8 cellular contexts compared by ENCODE assay signal in the genomic region with DNA sequence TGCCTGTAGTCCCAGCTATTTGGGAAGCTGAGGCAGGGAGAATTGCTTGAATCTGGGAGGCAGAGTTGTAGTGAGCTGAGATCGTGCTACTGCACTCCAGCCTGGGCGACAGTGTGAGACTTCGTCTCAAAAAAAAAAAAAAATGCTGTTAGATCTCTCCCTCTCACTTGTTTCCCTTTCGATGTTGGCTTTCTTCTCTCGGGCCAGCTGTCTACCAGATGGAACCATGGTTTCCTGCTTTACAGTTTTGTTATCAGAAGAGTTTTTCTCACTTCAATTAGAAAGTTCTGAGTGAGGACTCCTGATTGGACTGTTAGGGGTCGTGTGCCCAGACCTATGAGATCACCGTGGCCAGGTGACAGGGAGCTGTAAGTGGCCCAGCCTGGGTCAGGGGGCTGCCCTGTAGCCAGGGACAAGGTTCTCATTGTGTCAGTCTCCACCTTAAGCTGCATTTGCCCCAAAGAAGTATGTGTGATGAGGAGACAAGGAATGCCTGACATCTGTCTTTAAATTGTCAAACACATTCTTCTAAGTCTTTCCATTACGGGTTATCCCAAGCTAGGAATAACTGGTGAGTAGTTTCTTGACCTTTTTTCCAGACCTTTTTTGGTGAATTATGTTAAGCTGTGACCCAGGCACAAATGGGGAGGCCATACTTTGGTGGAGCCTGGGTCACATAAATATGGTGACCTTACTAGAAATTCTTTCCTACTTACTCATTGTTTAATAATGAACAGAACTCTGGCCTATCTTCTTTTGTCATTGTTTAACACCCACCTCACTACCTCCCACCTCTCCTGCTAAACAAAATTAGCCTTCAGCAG. TPM values are rescaled to one million over a fixed set of nuclear protein-coding genes. Genes with fewer than 3 reads are reported as not detected.
A peak's percentile ranks its signal among the peaks of the same experiment; 100 is the strongest.
DNase-seq lines count a peak whose midpoint lies in the region; ATAC-seq, FAIRE-seq and TF ChIP-seq lines count a peak whose summit lies in the region.

No MANE protein-coding gene starts in this region.

- intact Hi-C loops in pancreas (cut with DNase I): no loop called here
- intact Hi-C loops in sigmoid colon (cut with DNase I): no loop called here
- intact Hi-C loops in kidney (cut with DNase I): no loop called here

- H4K20me1 ChIP-seq in DND-41 (ENCODE audit: insufficient read depth, low read length) (peaks cover 9% of the 10 kb centered on the region; the same call in 1 of the 2 replicates), astrocyte (ENCODE audit: insufficient read depth, low read length) (peaks cover 11% of the 10 kb centered on the region)

- H3K9me3 ChIP-seq in DND-41 (ENCODE audit: insufficient read depth, low read length, severe bottlenecking): no peaks in the 10 kb centered on the region
- H3K9me3 ChIP-seq in KOPT-K1 (ENCODE audit: insufficient read depth, low read length, poor library complexity, severe bottlenecking): no peaks in the 10 kb centered on the region
- no peaks in the 10 kb centered on the region for H3K9me3 ChIP-seq in astrocyte (ENCODE audit: insufficient read depth, low read depth, low read length)
- no peaks in the 10 kb centered on the region for H3K9me3 ChIP-seq in pancreas
- H3K9me3 ChIP-seq in sigmoid colon: no peaks in the 10 kb centered on the region
- H3K9me3 ChIP-seq in kidney (ENCODE audit: control insufficient read depth in 1 of 2, low read length in 2 of 2): no peaks in the 10 kb centered on the region
- no peaks in the 10 kb centered on the region for H3K9me3 ChIP-seq in BE2C

- no peaks in the 10 kb centered on the region for H3K27me3 ChIP-seq in DND-41 (ENCODE audit: insufficient read depth, low read length, poor library complexity)
- no peaks in the 10 kb centered on the region for H3K27me3 ChIP-seq in astrocyte (ENCODE audit: insufficient read depth, low read length)
- H3K27me3 ChIP-seq in pancreas: no peaks in the 10 kb centered on the region
- no peaks in the 10 kb centered on the region for H3K27me3 ChIP-seq in sigmoid colon
- no peaks in the 10 kb centered on the region for H3K27me3 ChIP-seq in BE2C

- H3K4me1 ChIP-seq in DND-41 (ENCODE audit: insufficient read depth, low read length) (no peaks in the 10 kb centered on the region), astrocyte (ENCODE audit: insufficient read depth, low read length) (peaks cover 6% of the 10 kb centered on the region), pancreas (peaks cover 0 to 7% (median 3%) of the 10 kb centered on the region in 3 donors), sigmoid colon (peaks cover 0 to 8% (median 0%) of the 10 kb centered on the region in 4 donors), kidney (ENCODE audit: control insufficient read depth in 1 of 2, insufficient read depth in 1 of 2, low read depth in 1 of 2, low read length in 2 of 2) (no peaks in the 10 kb centered on the region), BE2C (no peaks in the 10 kb centered on the region; the same call in 1 of the 2 replicates)

- H3K27ac Mint-ChIP-seq in astrocyte (ENCODE audit: unreplicated experiment): peak overlapping the region; percentile 93

- no peak for TF ChIP-seq POLR2A in sigmoid colon (IDR thresholded peaks at IDR 0.05)

- peak overlapping the region; percentile 63 for H3K4me3 Mint-ChIP-seq in astrocyte (ENCODE audit: unreplicated experiment)

- peaks cover 30% of the 10 kb centered on the region for H3K4me1 Mint-ChIP-seq in astrocyte (ENCODE audit: low read depth, unreplicated experiment)

- DNase-seq in DND-41: peak; percentile 14
- DNase-seq in astrocyte (ENCODE audit: low read depth): peak; percentile 26
- DNase-seq in pancreas: no peak
- no peak for DNase-seq in sigmoid colon
- DNase-seq in kidney: no peak
- DNase-seq in BE2C: no peak

- 87 to 88% methylated on average over 8 of the region's 8 CpGs for WGBS in pancreas, 2 donors
- 48 to 81% methylated on average over 8 of the region's 8 CpGs for WGBS in sigmoid colon, 2 donors

- no peaks in the 10 kb centered on the region for H3K27me3 Mint-ChIP-seq in astrocyte (ENCODE audit: low read depth, unreplicated experiment)

- peaks cover 4% of the 10 kb centered on the region for H3K36me3 Mint-ChIP-seq in astrocyte (ENCODE audit: low read depth, unreplicated experiment)

- H3K79me2 ChIP-seq in DND-41 (ENCODE audit: insufficient read depth, low read length) (0 out of 2 replicates have a peak, but pooled peaks cover 2% of the 10 kb centered on the region), astrocyte (ENCODE audit: insufficient read depth, low read length) (no peaks in the 10 kb centered on the region)

- H3K9me3 Mint-ChIP-seq in astrocyte (ENCODE audit: unreplicated experiment): no peaks in the 10 kb centered on the region

- H3K27ac ChIP-seq in DND-41 (ENCODE audit: low read length): no peak overlapping the region
- peak overlapping the region; percentile 64 for H3K27ac ChIP-seq in KOPT-K1 (ENCODE audit: low read depth, low read length, poor library complexity, severe bottlenecking)
- H3K27ac ChIP-seq in astrocyte (ENCODE audit: low read depth, low read length): no peak overlapping the region
- peak overlapping the region in 3 of 4 donors; percentile 6 to 65 (median 20) for H3K27ac ChIP-seq in pancreas
- H3K27ac ChIP-seq in sigmoid colon: no peak overlapping the region
- no peak overlapping the region for H3K27ac ChIP-seq in kidney (ENCODE audit: low read depth in 2 of 2, low read length in 2 of 2)

- peak; percentile 27; the same call in 1 of the 3 replicates for ATAC-seq in DND-41 (ENCODE audit: insufficient read depth, low read depth)
- peak; percentile 77 for ATAC-seq in GM21528 (IDR thresholded peaks at IDR 0.05; ENCODE audit: low FRiP score, unreplicated experiment)
- ATAC-seq in pancreas: peak in 3 of 4 donors; percentile 34 to 77 (median 38)

- no peak overlapping the region for H3K4me3 ChIP-seq in DND-41 (ENCODE audit: low read depth in 1 of 2, low read length in 2 of 2)
- no peak overlapping the region for H3K4me3 ChIP-seq in astrocyte (ENCODE audit: insufficient read depth, low read depth, low read length)
- H3K4me3 ChIP-seq in pancreas: no peak overlapping the region
- H3K4me3 ChIP-seq in sigmoid colon: no peak overlapping the region
- H3K4me3 ChIP-seq in kidney (ENCODE audit: low read length in 2 of 2): no peak overlapping the region
- no peak overlapping the region for H3K4me3 ChIP-seq in BE2C (ENCODE audit: low read depth, low read length)

- no peak for TF ChIP-seq CTCF in DND-41 (IDR thresholded peaks at IDR 0.05; ENCODE audit: borderline replicate concordance, extremely low read depth, low read length, poor library complexity, severe bottlenecking)
- TF ChIP-seq CTCF in astrocyte (IDR thresholded peaks at IDR 0.05; ENCODE audit: insufficient read depth, low read depth, low read length): no peak
- no peak for TF ChIP-seq CTCF in pancreas (IDR thresholded peaks at IDR 0.05)
- no peak for TF ChIP-seq CTCF in sigmoid colon (IDR thresholded peaks at IDR 0.05)
- no peak for TF ChIP-seq CTCF in kidney (IDR thresholded peaks at IDR 0.05; ENCODE audit: borderline replicate concordance, extremely low read depth, insufficient read depth)
- no peak for TF ChIP-seq CTCF in BE2C (IDR thresholded peaks at IDR 0.05; ENCODE audit: low read depth, low read length)

- H2AFZ ChIP-seq in DND-41 (ENCODE audit: low read depth, low read length) (no peak overlapping the region), astrocyte (ENCODE audit: low read depth, low read length) (no peak overlapping the region)

- no peak overlapping the region for H3K9ac ChIP-seq in DND-41 (ENCODE audit: low read depth, low read length)
- no peak overlapping the region for H3K9ac ChIP-seq in astrocyte (ENCODE audit: low read length)
- H3K9ac ChIP-seq in kidney (ENCODE audit: low read length in 2 of 2): no peak overlapping the region

- H3K36me3 ChIP-seq in DND-41 (ENCODE audit: insufficient read depth, low read length) (peaks cover 5% of the 10 kb centered on the region; the same call in 1 of the 2 replicates), KOPT-K1 (ENCODE audit: insufficient read depth, low read length) (no peaks in the 10 kb centered on the region), astrocyte (ENCODE audit: insufficient read depth, low read length) (no peaks in the 10 kb centered on the region), pancreas (no peaks in the 10 kb centered on the region), sigmoid colon (no peaks in the 10 kb centered on the region), kidney (ENCODE audit: control insufficient read depth in 1 of 2, insufficient read depth in 2 of 2, low read length in 2 of 2) (no peaks in the 10 kb centered on the region), BE2C (no peaks in the 10 kb centered on the region; the same call in 1 of the 2 replicates)

- H3K4me2 ChIP-seq in DND-41 (ENCODE audit: insufficient read depth, low read length) (no peak overlapping the region), astrocyte (ENCODE audit: low read length) (peak overlapping the region; percentile 7)

- FAIRE-seq in astrocyte (lab: Jason Lieb, UNC): no peak
- FAIRE-seq in pancreas (lab: Jason Lieb, UNC): no peak
- FAIRE-seq in kidney (lab: Jason Lieb, UNC): no peak

- TF ChIP-seq EP300 in sigmoid colon (IDR thresholded peaks at IDR 0.05): no peak

RNA-seq across cellular contexts. Expression of a gene that starts 25.2 kb away (rescaled TPM):
- total RNA-seq in astrocyte (11.5 and 12.7 TPM in 2 replicates), pancreas (10 to 100 TPM in 3 of 6 donors, 1 to 10 TPM in 3; 9.0 to 15.1 (median 11.3) TPM), sigmoid colon (10 to 100 TPM; 16.6 to 65.5 (median 53.3) TPM), kidney (29.6 TPM)
- polyA plus RNA-seq in pancreas (10 to 100 TPM; 20.5 to 21.6 TPM), sigmoid colon (10 to 100 TPM; 28.5 to 38.6 (median 30.0) TPM), kidney (ENCODE audit: insufficient read depth, low read depth, low replicate concordance) (49.6 TPM)
- polyA plus RNA-seq in BE2C (2012; ENCODE audit: insufficient read depth, insufficient read length, low read depth): 41.6 TPM

RNA-seq across cellular contexts. Expression of a gene that starts 32.3 kb away (rescaled TPM):
- 2,056 and 2,248 TPM in 2 replicates for total RNA-seq in astrocyte
- 1,000 to 10,000 TPM; 1,130 to 2,134 (median 1,559) TPM for total RNA-seq in pancreas
- polyA plus RNA-seq in pancreas: 1,000 to 10,000 TPM; 1,527 to 1,586 TPM
- total RNA-seq in sigmoid colon: 1,000 to 10,000 TPM; 2,778 to 9,223 (median 4,574) TPM
- 1,000 to 10,000 TPM; 1,665 to 3,282 (median 2,730) TPM for polyA plus RNA-seq in sigmoid colon
- 1,774 TPM for total RNA-seq in kidney
- polyA plus RNA-seq in kidney (ENCODE audit: insufficient read depth, low read depth, low replicate concordance): 2,001 TPM
- polyA plus RNA-seq in BE2C (2012; ENCODE audit: insufficient read depth, insufficient read length, low read depth): 2,485 TPM

RNA-seq across cellular contexts. Expression of a gene that starts 32.7 kb away (rescaled TPM):
- total RNA-seq in astrocyte (15.5 and 18.1 TPM in 2 replicates), pancreas (1 to 10 TPM; 1.8 to 4.2 (median 3.1) TPM), sigmoid colon (1 to 10 TPM; 3.1 to 8.2 (median 3.6) TPM), kidney (9.0 TPM)
- polyA plus RNA-seq in pancreas (1 to 10 TPM; 1.2 to 4.3 TPM), sigmoid colon (1 to 10 TPM; 5.8 to 9.3 (median 6.0) TPM), kidney (ENCODE audit: insufficient read depth, low read depth, low replicate concordance) (3.0 TPM)
- polyA plus RNA-seq in BE2C (2012; ENCODE audit: insufficient read depth, insufficient read length, low read depth): 3.6 TPM

Comparison
In these comparisons a context has a peak if more than half of its experiments do, and no peak if none do; other contexts are left out.
1. ATAC-seq: peak in every context shown above with its lines; median percentile 77 in GM21528; 38 in pancreas; 27 in DND-41.
2. DNase-seq: peak in DND-41 (single experiment) and astrocyte (single experiment); none in pancreas (0 of 6), sigmoid colon (single experiment), kidney (single experiment) and BE2C (single experiment).
3. H3K27ac ChIP-seq: peak in KOPT-K1 (single experiment) and pancreas (3 of 4); none in DND-41 (single experiment), astrocyte (single experiment), sigmoid colon (0 of 4) and kidney (0 of 2).